ENCODE assay signal across 1 cellular context in the genomic region with DNA sequence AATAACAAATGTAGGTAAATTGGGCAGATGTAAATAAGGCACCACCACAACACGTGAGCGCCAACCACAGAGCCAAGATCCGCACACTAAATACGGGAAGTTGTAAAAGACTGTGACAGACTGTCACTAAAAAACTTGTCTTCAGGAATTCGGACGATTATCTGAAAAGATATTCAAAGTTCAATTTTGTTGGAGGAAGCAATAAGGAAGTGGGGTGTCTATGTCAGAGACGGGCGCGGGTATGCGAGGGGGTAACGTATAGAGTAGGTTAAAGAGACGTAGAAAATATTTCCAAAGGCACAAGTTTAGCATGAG.
TF ChIP-seq lines count a peak whose summit lies in the region.

No MANE protein-coding gene starts in this region.

TF ChIP-seq in neural cell, 6 proteins besides CTCF, POLR2A, EP300 and RAD21 (continued from another document):
- no peak for TF ChIP-seq POLR2AphosphoS5 (IDR thresholded peaks at IDR 0.05)
